In genomic region chr3:11140054-11140712, GRCh38 we compare ENCODE assay signal across 9 cellular contexts. TPM values are rescaled to one million over a fixed set of nuclear protein-coding genes. Genes with fewer than 3 reads are reported as not detected.
DNase-seq lines count a peak whose midpoint lies in the region; ATAC-seq and TF ChIP-seq lines count a peak whose summit lies in the region.
"Had no signal": no experiment of that assay in that cellular context is flagged by ENCODE, and none has a peak within 500 bp of the region (broad histone marks: within the 10 kb centered on the region; RNA-seq: fewer than 3 reads in every experiment).

No MANE protein-coding gene starts in this region.

- peaks cover 3% of the 10 kb centered on the region for H3K36me3 Mint-ChIP-seq in activated CD8-positive, alpha-beta memory T cell treated with anti-CD3 and anti-CD28 coated beads, Interleukin-2, amount 10 ng/mL, durations not matched to agents 7 days and 5 days
- no peaks in the 10 kb centered on the region for H3K36me3 Mint-ChIP-seq in central memory CD8-positive, alpha-beta T cell (ENCODE audit: insufficient read depth)

- TF ChIP-seq CTCF in spleen (IDR thresholded peaks at IDR 0.05 in 8 of 11, conservative IDR thresholded peaks at IDR 0.05 in 3 of 11) (no peak), gastroesophageal sphincter (IDR thresholded peaks at IDR 0.05) (no peak)

- H3K4me3 ChIP-seq in spleen (peak overlapping the region in 1 of 8 donors; percentile 7), gastroesophageal sphincter (no peak overlapping the region)

- no peak for TF ChIP-seq EP300 in gastroesophageal sphincter (IDR thresholded peaks at IDR 0.05)

- 10 to 17% (median 13%) methylated on average over 13 of the region's 13 CpGs for WGBS in spleen, 5 donors
- 40 to 72% methylated on average over 5 to 12 of the region's 13 CpGs for WGBS in gastroesophageal sphincter (ENCODE audit: low coverage in 1 of 2), 2 donors

- H3K27me3 ChIP-seq in spleen (replicated peaks in 1 of 7) (peaks cover 0 to 4% (median 0%) of the 10 kb centered on the region in 7 donors), gastroesophageal sphincter (no peaks in the 10 kb centered on the region)

- H3K27me3 Mint-ChIP-seq in activated CD8-positive, alpha-beta memory T cell treated with anti-CD3 and anti-CD28 coated beads, Interleukin-2, amount 10 ng/mL, durations not matched to agents 7 days and 5 days: peaks cover 35% of the 10 kb centered on the region
- H3K27me3 Mint-ChIP-seq in central memory CD8-positive, alpha-beta T cell: peaks cover 51% of the 10 kb centered on the region

- CTCF ChIA-PET in activated CD8-positive, alpha-beta memory T cell treated with anti-CD3 and anti-CD28 coated beads, Interleukin-2, amount 10 ng/mL, durations not matched to agents 7 days and 5 days (lab: Charles Lee): interaction anchor here (0.6 to 1.5 kb wide), 3 partner anchors 9 to 490 kb away, joined by 3 to 4 read pairs (median 3); no protein-coding TSS in a partner anchor

- TF ChIP-seq POLR2A in spleen (IDR thresholded peaks at IDR 0.05) (no peak), gastroesophageal sphincter (IDR thresholded peaks at IDR 0.05) (no peak)

- peak; percentile 96 for ATAC-seq in activated CD8-positive, alpha-beta memory T cell treated with anti-CD3 and anti-CD28 coated beads, Interleukin-2, amount 10 ng/mL, durations not matched to agents 7 days and 5 days
- ATAC-seq in HG02678 (IDR thresholded peaks at IDR 0.05; ENCODE audit: unreplicated experiment): peak; percentile 99
- ATAC-seq in central memory CD8-positive, alpha-beta T cell (replicated peaks; ENCODE audit: extremely low read depth, poor library complexity, severe bottlenecking): no peak
- ATAC-seq in gastroesophageal sphincter: no peak

- H3K27ac ChIP-seq in spleen (peak overlapping the region in 3 of 8 donors; percentile 25 to 53 (median 45)), gastroesophageal sphincter (no peak overlapping the region)

- peak overlapping the region; percentile 13 for H3K4me3 Mint-ChIP-seq in activated CD8-positive, alpha-beta memory T cell treated with anti-CD3 and anti-CD28 coated beads, Interleukin-2, amount 10 ng/mL, durations not matched to agents 7 days and 5 days
- H3K4me3 Mint-ChIP-seq in central memory CD8-positive, alpha-beta T cell: no peak overlapping the region
- H3K4me3 Mint-ChIP-seq: neural crest cell had no signal

- peaks cover 7 to 17% (median 15%) of the 10 kb centered on the region in 6 donors for H3K4me1 ChIP-seq in spleen
- H3K4me1 ChIP-seq in gastroesophageal sphincter: peaks cover 0 to 26% (median 15%) of the 10 kb centered on the region in 3 donors

- peak overlapping the region; percentile 76 for H3K27ac Mint-ChIP-seq in activated CD8-positive, alpha-beta memory T cell treated with anti-CD3 and anti-CD28 coated beads, Interleukin-2, amount 10 ng/mL, durations not matched to agents 7 days and 5 days
- H3K27ac Mint-ChIP-seq in central memory CD8-positive, alpha-beta T cell (ENCODE audit: low read depth): peak overlapping the region; percentile 23

- H3K9me3 ChIP-seq in spleen (no peaks in the 10 kb centered on the region), gastroesophageal sphincter (no peaks in the 10 kb centered on the region)

- H3K9me3 Mint-ChIP-seq in activated CD8-positive, alpha-beta memory T cell treated with anti-CD3 and anti-CD28 coated beads, Interleukin-2, amount 10 ng/mL, durations not matched to agents 7 days and 5 days (ENCODE audit: low read depth): no peaks in the 10 kb centered on the region
- H3K9me3 Mint-ChIP-seq in central memory CD8-positive, alpha-beta T cell: no peaks in the 10 kb centered on the region

- no peaks in the 10 kb centered on the region for H3K36me3 ChIP-seq in spleen
- no peaks in the 10 kb centered on the region for H3K36me3 ChIP-seq in gastroesophageal sphincter

- DNase-seq in activated CD8-positive, alpha-beta memory T cell treated with anti-CD3 and anti-CD28 coated beads, Interleukin-2, amount 10 ng/mL, durations not matched to agents 7 days and 5 days: peak; percentile 84
- no peak for DNase-seq in activated CD8-positive, alpha-beta memory T cell treated with anti-CD3 and anti-CD28 coated beads, Interleukin-2, amount 50 U/mL, for 4 hours
- peak; percentile 56 for DNase-seq in NCI-H1105 (lab: John Stamatoyannopoulos, UW)
- DNase-seq in central memory CD8-positive, alpha-beta T cell (ENCODE audit: low spot score in 2 of 2): no peak
- peak; percentile 89 for DNase-seq in spleen
- DNase-seq in midbrain (lab: John Stamatoyannopoulos, UW): no peak

- intact Hi-C loops in spleen (cut with DNase I; ENCODE audit: low total_unique reads): no loop called here

- H3K4me1 Mint-ChIP-seq in activated CD8-positive, alpha-beta memory T cell treated with anti-CD3 and anti-CD28 coated beads, Interleukin-2, amount 10 ng/mL, durations not matched to agents 7 days and 5 days: peaks cover 22% of the 10 kb centered on the region
- peaks cover 6% of the 10 kb centered on the region for H3K4me1 Mint-ChIP-seq in central memory CD8-positive, alpha-beta T cell
- H3K4me1 Mint-ChIP-seq: neural crest cell had no signal

RNA-seq across cellular contexts. Expression of gene HRH1, which starts 14.1 kb away (rescaled TPM):
- under 1 TPM; 0.15 to 0.16 TPM for total RNA-seq in activated CD8-positive, alpha-beta memory T cell treated with anti-CD3 and anti-CD28 coated beads, Interleukin-2, amount 10 ng/mL, durations not matched to agents 7 days and 5 days
- total RNA-seq in spleen (1 to 10 TPM in 6 of 7 donors, under 1 TPM in 1; 0.92 to 4.4 (median 2.4) TPM), gastroesophageal sphincter (10 to 100 TPM in 1 of 4 donors, 1 to 10 TPM in 3; 1.6 to 14.4 (median 7.8) TPM)
- polyA plus RNA-seq in spleen: under 1 TPM; 0.15 to 0.42 (median 0.29) TPM
- total RNA-seq: neural crest cell had no signal

Comparison
In these comparisons a context has a peak if more than half of its experiments do, and no peak if none do; other contexts are left out.
1. DNase-seq: peak in activated CD8-positive, alpha-beta memory T cell treated with anti-CD3 and anti-CD28 coated beads, Interleukin-2, amount 10 ng/mL, durations not matched to agents 7 days and 5 days (single experiment), NCI-H1105 (single experiment) and spleen (single experiment); none in activated CD8-positive, alpha-beta memory T cell treated with anti-CD3 and anti-CD28 coated beads, Interleukin-2, amount 50 U/mL, for 4 hours (single experiment), central memory CD8-positive, alpha-beta T cell (0 of 2) and midbrain (single experiment).
2. ATAC-seq: peak in activated CD8-positive, alpha-beta memory T cell treated with anti-CD3 and anti-CD28 coated beads, Interleukin-2, amount 10 ng/mL, durations not matched to agents 7 days and 5 days (single experiment) and HG02678 (single experiment); none in central memory CD8-positive, alpha-beta T cell (single experiment) and gastroesophageal sphincter (single experiment).